Comparison of ENCODE assay signal across 18 cellular contexts in genomic region chr21:45056505-45056904, GRCh38.
"Had no signal": no experiment of that assay in that cellular context is flagged by ENCODE, and none has a peak within 500 bp of the region (broad histone marks: within the 10 kb centered on the region; RNA-seq: fewer than 3 reads in every experiment).

No MANE protein-coding gene starts in this region.

- H3K9me3 ChIP-seq: gastrocnemius medialis, thyroid gland had no signal

- H3K4me1 Mint-ChIP-seq: activated CD4-positive, alpha-beta T cell treated with anti-CD3 and anti-CD28 coated beads for 36 hours; central memory CD8-positive, alpha-beta T cell; stimulated activated effector memory CD8-positive, alpha-beta T cell treated with anti-CD3 and anti-CD28 coated beads, Interleukin-12 subunit alpha, Interleukin-12 subunit beta, amount 100 ng/mL, for 72 hours; T-helper 17 cell had no signal

- H3K4me3 Mint-ChIP-seq: activated CD4-positive, alpha-beta T cell treated with anti-CD3 and anti-CD28 coated beads for 36 hours; activated CD8-positive, alpha-beta T cell treated with anti-CD3 and anti-CD28 coated beads, Interleukin-2, amount 10 ng/mL, durations not matched to agents 7 days and 5 days; central memory CD8-positive, alpha-beta T cell; nephron; stimulated activated effector memory CD8-positive, alpha-beta T cell treated with anti-CD3 and anti-CD28 coated beads, Interleukin-12 subunit alpha, Interleukin-12 subunit beta, amount 100 ng/mL, for 72 hours; T-helper 17 cell had no signal

- H3K27me3 ChIP-seq: gastrocnemius medialis, thyroid gland had no signal

- H3K27ac Mint-ChIP-seq: activated CD4-positive, alpha-beta T cell treated with anti-CD3 and anti-CD28 coated beads for 36 hours; activated CD8-positive, alpha-beta T cell treated with anti-CD3 and anti-CD28 coated beads, Interleukin-2, amount 10 ng/mL, durations not matched to agents 7 days and 5 days; activated naive CD4-positive, alpha-beta T cell treated with anti-CD3 and anti-CD28 coated beads, Interleukin-2, amount 50 U/mL, for 72 hours; nephron; stimulated activated effector memory CD8-positive, alpha-beta T cell treated with anti-CD3 and anti-CD28 coated beads, Interleukin-12 subunit alpha, Interleukin-12 subunit beta, amount 100 ng/mL, for 72 hours; T-helper 17 cell had no signal

- DNase-seq: activated CD4-positive, alpha-beta T cell treated with anti-CD3 and anti-CD28 coated beads for 36 hours; activated CD8-positive, alpha-beta memory T cell treated with anti-CD3 and anti-CD28 coated beads, Interleukin-2, amount 50 U/mL, for 4 hours; activated CD8-positive, alpha-beta T cell treated with anti-CD3 and anti-CD28 coated beads, Interleukin-2, amount 10 ng/mL, durations not matched to agents 7 days and 5 days; activated gamma-delta T cell; activated T-cell treated with anti-CD3 and anti-CD28 coated beads, Interleukin-2, amount 50 U/mL, for 48 hours; cortex of kidney; effector CD8-positive, alpha-beta T cell; mesenchymal stem cell; T-helper 17 cell; thyroid gland; WERI-Rb-1 had no signal

- H3K36me3 Mint-ChIP-seq: activated naive CD4-positive, alpha-beta T cell treated with anti-CD3 and anti-CD28 coated beads, Interleukin-2, amount 50 U/mL, for 72 hours; brain; stimulated activated effector memory CD8-positive, alpha-beta T cell treated with anti-CD3 and anti-CD28 coated beads, Interleukin-12 subunit alpha, Interleukin-12 subunit beta, amount 100 ng/mL, for 72 hours had no signal

- H3K4me3 ChIP-seq: gastrocnemius medialis, thyroid gland had no signal

- H3K4me1 ChIP-seq: thyroid gland had no signal

- H3K9me3 Mint-ChIP-seq: activated naive CD4-positive, alpha-beta T cell treated with anti-CD3 and anti-CD28 coated beads, Interleukin-2, amount 50 U/mL, for 72 hours; central memory CD8-positive, alpha-beta T cell; stimulated activated effector memory CD8-positive, alpha-beta T cell treated with anti-CD3 and anti-CD28 coated beads, Interleukin-12 subunit alpha, Interleukin-12 subunit beta, amount 100 ng/mL, for 72 hours had no signal

- H3K27ac ChIP-seq: epithelial cell of prostate, thyroid gland, WERI-Rb-1 had no signal

- H3K36me3 ChIP-seq: gastrocnemius medialis, thyroid gland, WERI-Rb-1 had no signal
